Comparison of ENCODE assay signal across 8 cellular contexts in genomic region chr20:21315138-21315537, GRCh38. TPM values are rescaled to one million over a fixed set of nuclear protein-coding genes. Genes with fewer than 3 reads are reported as not detected.
A peak's percentile ranks its signal among the peaks of the same experiment; 100 is the strongest.
DNase-seq lines count a peak whose midpoint lies in the region; ATAC-seq and TF ChIP-seq lines count a peak whose summit lies in the region.

No MANE protein-coding gene starts in this region.

- ATAC-seq in GM21360 (IDR thresholded peaks at IDR 0.05; ENCODE audit: unreplicated experiment), result peak; percentile 66
- peak; percentile 50 to 94 for ATAC-seq in left cardiac atrium
- ATAC-seq in GM21576 (IDR thresholded peaks at IDR 0.05; ENCODE audit: unreplicated experiment), result no peak

- H3K9ac ChIP-seq in BLaER1, result no peak overlapping the region

- H3K36me3 Mint-ChIP-seq in Calu3 (ENCODE audit: insufficient read depth, unreplicated experiment), result no peaks in the 10 kb centered on the region

- DNase-seq in SW480 (ENCODE audit: low spot score) (peak; percentile 46), left cardiac atrium (no peak), HT-29 (ENCODE audit: low spot score) (no peak), Calu3 (no peak), HuH-7.5 (ENCODE audit: low spot score) (no peak)

- no peaks in the 10 kb centered on the region for H3K27me3 Mint-ChIP-seq in Calu3 (ENCODE audit: unreplicated experiment)

- peaks cover 70% of the 10 kb centered on the region for H3K9me3 ChIP-seq in BLaER1

- peaks cover 17% of the 10 kb centered on the region for H3K4me1 Mint-ChIP-seq in Calu3 (ENCODE audit: low read depth, unreplicated experiment)

- H4K20me1 ChIP-seq in BLaER1, result peaks cover 100% of the 10 kb centered on the region

- peak overlapping the region; percentile 17; the same call in 1 of the 2 replicates for H3K4me2 ChIP-seq in BLaER1

- no peaks in the 10 kb centered on the region for H3K9me3 Mint-ChIP-seq in Calu3 (ENCODE audit: low read depth, unreplicated experiment)

- no peak overlapping the region for H3K27ac ChIP-seq in BLaER1

- no peak overlapping the region for H3K4me3 Mint-ChIP-seq in Calu3 (ENCODE audit: low read depth, unreplicated experiment)

- H3K36me3 ChIP-seq in BLaER1, result peaks cover 49% of the 10 kb centered on the region

- BruUV-seq in Calu3 (replicated peaks; lab: Mats Ljungman, UMichigan), result no TSS peak

- no peak overlapping the region for H3K27ac Mint-ChIP-seq in Calu3 (ENCODE audit: unreplicated experiment)

- no peak for TF ChIP-seq CTCF in Calu3 (IDR thresholded peaks at IDR 0.05; ENCODE audit: unreplicated experiment)

- peaks cover 8% of the 10 kb centered on the region; the same call in 1 of the 2 replicates for H3K4me1 ChIP-seq in BLaER1

- no peaks in the 10 kb centered on the region for H3K27me3 ChIP-seq in BLaER1

- H3K4me3 ChIP-seq in BLaER1, result no peak overlapping the region

- intact Hi-C loops in left cardiac atrium (cut with DNase I) (no loop called here), Calu3 (cut with micrococcal nuclease; ENCODE audit: unreplicated experiment) (no loop called here)

- CTCF ChIA-PET in Calu3 (lab: Charles Lee), result no interaction called here

RNA-seq across cellular contexts. Expression of gene XRN2, which starts 12.0 kb away (rescaled TPM):
- total RNA-seq in left cardiac atrium (10 to 100 TPM; 37.1 to 43.6 TPM), Calu3 (2022) (23.4 and 24.7 TPM in 2 replicates)
- total RNA-seq in HT-29 (2014; rRNA removed; shearing (Covaris generic)), result 42.3 and 44.0 TPM in 2 replicates
